In genomic region chr4:87422104-87423052, GRCh38 we compare ENCODE assay signal across 1 cellular context.
TF ChIP-seq lines count a peak whose summit lies in the region.

NUDT9 (plus strand) TSS chr4:87422573; CDS start chr4:87422906, 333 bp downstream.

TF ChIP-seq in HEK293, 187 proteins besides CTCF, POLR2A, EP300 and RAD21 (continued from another document and continues in another):
- TF ChIP-seq PRDM10 (tag by site-specific recombination; IDR thresholded peaks at IDR 0.05) (peak; percentile 94), ZNF398 (tag by site-specific recombination; IDR thresholded peaks at IDR 0.05) (peak; percentile 50), ZNF48 (tag by site-specific recombination; IDR thresholded peaks at IDR 0.05) (no peak), ZNF132 (tag by site-specific recombination; IDR thresholded peaks at IDR 0.05; ENCODE audit: borderline replicate concordance) (no peak), ZBTB49 (tag by site-specific recombination; IDR thresholded peaks at IDR 0.05; ENCODE audit: low read depth) (no peak), ZEB2 (tag by site-specific recombination; IDR thresholded peaks at IDR 0.05) (peak; percentile 53; the same call in 1 of the 2 replicates), ZNF660 (tag by site-specific recombination; IDR thresholded peaks at IDR 0.05) (peak; percentile 26), ZFP3 (tag by site-specific recombination; IDR thresholded peaks at IDR 0.05; ENCODE audit: low read depth) (no peak), ZNF518A (tag by site-specific recombination; conservative IDR thresholded peaks at IDR 0.05; ENCODE audit: low read depth) (peak; percentile 69), ZNF214 (tag by site-specific recombination; IDR thresholded peaks at IDR 0.05; ENCODE audit: borderline replicate concordance) (no peak), ZSCAN4 (tag by site-specific recombination; IDR thresholded peaks at IDR 0.05) (no peak), OSR2 (tag by site-specific recombination; IDR thresholded peaks at IDR 0.05) (no peak), ZNF544 (tag by site-specific recombination; IDR thresholded peaks at IDR 0.05) (no peak), HOXA7 (CRISPR knock-in tag; IDR thresholded peaks at IDR 0.05; ENCODE audit: borderline replicate concordance) (no peak), ZNF785 (tag by site-specific recombination; IDR thresholded peaks at IDR 0.05) (no peak), ZIC2 (tag by site-specific recombination; IDR thresholded peaks at IDR 0.05) (0 out of 2 replicates have a peak, but pooled peaks have one; percentile 15), ZNF548 (tag by site-specific recombination; IDR thresholded peaks at IDR 0.05) (no peak), ZBTB11 (tag by site-specific recombination; conservative IDR thresholded peaks at IDR 0.05; ENCODE audit: low read depth) (no peak), ZBTB20 (tag by site-specific recombination; IDR thresholded peaks at IDR 0.05) (no peak), ZNF248 (tag by site-specific recombination; IDR thresholded peaks at IDR 0.05) (no peak), PRDM1 (tag by site-specific recombination; IDR thresholded peaks at IDR 0.05) (peak; percentile 91), KLF10 (tag by site-specific recombination; IDR thresholded peaks at IDR 0.05) (no peak), ZNF626 (tag by site-specific recombination; IDR thresholded peaks at IDR 0.05) (no peak), ZNF571 (tag by site-specific recombination; IDR thresholded peaks at IDR 0.05) (no peak), ZNF394 (tag by site-specific recombination; IDR thresholded peaks at IDR 0.05; ENCODE audit: borderline replicate concordance) (peak; percentile 10; the same call in 1 of the 2 replicates), ZNF624 (tag by site-specific recombination; IDR thresholded peaks at IDR 0.05) (no peak), ZNF76 (tag by site-specific recombination; IDR thresholded peaks at IDR 0.05; ENCODE audit: borderline replicate concordance, low read depth) (peak; percentile 78), GLI4 (tag by site-specific recombination; IDR thresholded peaks at IDR 0.05) (no peak), ZFP69B (tag by site-specific recombination; IDR thresholded peaks at IDR 0.05) (0 out of 2 replicates have a peak, but pooled peaks have one; percentile 29), ZNF354C (tag by site-specific recombination; IDR thresholded peaks at IDR 0.05; ENCODE audit: borderline replicate concordance, low read depth) (no peak), ZNF510 (tag by site-specific recombination; IDR thresholded peaks at IDR 0.05; ENCODE audit: insufficient replicate concordance) (no peak), ZNF707 (tag by site-specific recombination; IDR thresholded peaks at IDR 0.05) (no peak), MZF1 (tag by site-specific recombination; IDR thresholded peaks at IDR 0.05; ENCODE audit: borderline replicate concordance) (no peak), IKZF3 (tag by site-specific recombination; IDR thresholded peaks at IDR 0.05) (peak; percentile 82), ZBTB10 (tag by site-specific recombination; IDR thresholded peaks at IDR 0.05) (no peak), ZNF335 (tag by site-specific recombination; conservative IDR thresholded peaks at IDR 0.05) (peak; percentile 60), ZNF664 (tag by site-specific recombination; IDR thresholded peaks at IDR 0.05) (no peak), ZNF558 (tag by site-specific recombination; IDR thresholded peaks at IDR 0.05) (no peak), ZNF16 (tag by site-specific recombination; IDR thresholded peaks at IDR 0.05; ENCODE audit: low read depth) (no peak), ZNF157 (tag by site-specific recombination; IDR thresholded peaks at IDR 0.05) (no peak), KLF8 (tag by site-specific recombination; IDR thresholded peaks at IDR 0.05) (no peak; the same call in 1 of the 2 replicates), HOXC10 (CRISPR knock-in tag; IDR thresholded peaks at IDR 0.05) (peak; percentile 55; the same call in 1 of the 2 replicates), ZNF24 (tag by site-specific recombination; IDR thresholded peaks at IDR 0.05) (0 out of 2 replicates have a peak, but pooled peaks have one; percentile 24), ZNF621 (tag by site-specific recombination; IDR thresholded peaks at IDR 0.05) (no peak)
